1 cellular context compared by ENCODE assay signal in genomic region chr3:123449092-123449985, GRCh38.
TF ChIP-seq lines count a peak whose summit lies in the region.

No MANE protein-coding gene starts in this region.

TF ChIP-seq in GM23338, 12 proteins besides CTCF, POLR2A, EP300 and RAD21 (continued from another document):
- TF ChIP-seq ZNF462 (CRISPR knock-in tag; IDR thresholded peaks at IDR 0.05): no peak
